8 cellular contexts compared by ENCODE assay signal in genomic region chr16:21626659-21627277, GRCh38. TPM values are rescaled to one million over a fixed set of nuclear protein-coding genes. Genes with fewer than 3 reads are reported as not detected.
DNase-seq lines count a peak whose midpoint lies in the region; ATAC-seq and TF ChIP-seq lines count a peak whose summit lies in the region.

No MANE protein-coding gene starts in this region.

- ATAC-seq in DND-41 (ENCODE audit: insufficient read depth, low read depth) = peak; percentile 89
- no peak for ATAC-seq in stimulated activated naive B cell treated with anti-CD40 and anti-IgM and Interleukin-4, amounts not matched to agents 10 μg/mL and 1 μg/mL and 100 μg/mL, for 72 hours (replicated peaks)

- no peaks in the 10 kb centered on the region for H3K27me3 Mint-ChIP-seq in chondrocyte (ENCODE audit: low read depth)
- no peaks in the 10 kb centered on the region for H3K27me3 Mint-ChIP-seq in stimulated activated naive B cell treated with anti-CD40 and anti-IgM and Interleukin-4, amounts not matched to agents 10 μg/mL and 1 μg/mL and 100 μg/mL, for 72 hours

- H3K79me2 ChIP-seq in DND-41 (ENCODE audit: insufficient read depth, low read length) = peaks cover 14% of the 10 kb centered on the region

- H3K4me3 Mint-ChIP-seq in chondrocyte (ENCODE audit: unreplicated experiment) = peak overlapping the region; percentile 2
- H3K4me3 Mint-ChIP-seq in stimulated activated naive B cell treated with anti-CD40 and anti-IgM and Interleukin-4, amounts not matched to agents 10 μg/mL and 1 μg/mL and 100 μg/mL, for 72 hours = no peak overlapping the region

- H3K36me3 Mint-ChIP-seq in chondrocyte (ENCODE audit: low read depth) = peaks cover 22% of the 10 kb centered on the region
- peaks cover 50% of the 10 kb centered on the region in 2 donors for H3K36me3 Mint-ChIP-seq in stimulated activated naive B cell treated with anti-CD40 and anti-IgM and Interleukin-4, amounts not matched to agents 10 μg/mL and 1 μg/mL and 100 μg/mL, for 72 hours

- no peaks in the 10 kb centered on the region for H3K27me3 ChIP-seq in DND-41 (ENCODE audit: insufficient read depth, low read length, poor library complexity)
- H3K27me3 ChIP-seq in muscle layer of duodenum (ENCODE audit: low read depth, low read length) = no peaks in the 10 kb centered on the region

- no peak for TF ChIP-seq CTCF in DND-41 (IDR thresholded peaks at IDR 0.05; ENCODE audit: borderline replicate concordance, extremely low read depth, low read length, poor library complexity, severe bottlenecking)
- TF ChIP-seq CTCF in chondrocyte (IDR thresholded peaks at IDR 0.05) = no peak

- H3K4me3 ChIP-seq in DND-41 (ENCODE audit: low read depth in 1 of 2, low read length in 2 of 2) (no peak overlapping the region), muscle layer of duodenum (ENCODE audit: low read depth in 1 of 2, low read length in 2 of 2) (no peak overlapping the region)

- peak overlapping the region; percentile 86 for H3K27ac Mint-ChIP-seq in chondrocyte (ENCODE audit: unreplicated experiment)
- H3K27ac Mint-ChIP-seq in stimulated activated naive B cell treated with anti-CD40 and anti-IgM and Interleukin-4, amounts not matched to agents 10 μg/mL and 1 μg/mL and 100 μg/mL, for 72 hours = no peak overlapping the region

- H3K4me2 ChIP-seq in DND-41 (ENCODE audit: insufficient read depth, low read length) = no peak overlapping the region

- no peak overlapping the region for H3K9ac ChIP-seq in DND-41 (ENCODE audit: low read depth, low read length)

- no peaks in the 10 kb centered on the region for H4K20me1 ChIP-seq in DND-41 (ENCODE audit: insufficient read depth, low read length)

- DNase-seq in DND-41 (peak; percentile 49), NOMO-1 treated with dmso at 0.1 percent for 144 hours (lab: John Stamatoyannopoulos, UW; ENCODE audit: unreplicated experiment) (peak; percentile 91), chondrocyte (ENCODE audit: low spot score) (no peak), NCI-H187 treated with DMSO at 0.1 percent for 48 hours (lab: John Stamatoyannopoulos, UW) (no peak), LoVo (ENCODE audit: low spot score) (no peak), mesenteric fat pad (ENCODE audit: low spot score) (no peak)
- DNase-seq in stimulated activated naive B cell treated with anti-CD40 and anti-IgM and Interleukin-4, amounts not matched to agents 10 μg/mL and 1 μg/mL and 100 μg/mL, for 72 hours = no peak

- H3K9me3 ChIP-seq in DND-41 (ENCODE audit: insufficient read depth, low read length, severe bottlenecking) (no peaks in the 10 kb centered on the region), muscle layer of duodenum (ENCODE audit: control insufficient read depth in 1 of 2, low read length in 2 of 2) (no peaks in the 10 kb centered on the region)

- H3K4me1 Mint-ChIP-seq in chondrocyte (ENCODE audit: low read depth) = peaks cover 19% of the 10 kb centered on the region
- H3K4me1 Mint-ChIP-seq in stimulated activated naive B cell treated with anti-CD40 and anti-IgM and Interleukin-4, amounts not matched to agents 10 μg/mL and 1 μg/mL and 100 μg/mL, for 72 hours = peaks cover 7 to 13% of the 10 kb centered on the region in 2 donors

- H3K27ac ChIP-seq in DND-41 (ENCODE audit: low read length) (0 out of 2 replicates have a peak overlapping the region, but pooled peaks have one; percentile 15), muscle layer of duodenum (ENCODE audit: low read length) (peak overlapping the region; percentile 58)

- H3K36me3 ChIP-seq in DND-41 (ENCODE audit: insufficient read depth, low read length) (peaks cover 72% of the 10 kb centered on the region), muscle layer of duodenum (ENCODE audit: control insufficient read depth in 1 of 2, insufficient read depth in 2 of 2, low read length in 2 of 2) (peaks cover 4 to 16% of the 10 kb centered on the region in 2 donors)

- peaks cover 5% of the 10 kb centered on the region; the same call in 1 of the 2 replicates for H3K4me1 ChIP-seq in DND-41 (ENCODE audit: insufficient read depth, low read length)
- peaks cover 5 to 10% of the 10 kb centered on the region in 2 donors for H3K4me1 ChIP-seq in muscle layer of duodenum (ENCODE audit: control insufficient read depth in 1 of 2, insufficient read depth in 2 of 2, low read length in 2 of 2)

- no peak overlapping the region for H2AFZ ChIP-seq in DND-41 (ENCODE audit: low read depth, low read length)

- H3K9me3 Mint-ChIP-seq in chondrocyte (ENCODE audit: low read depth) = no peaks in the 10 kb centered on the region
- peaks cover 0 to 2% of the 10 kb centered on the region in 2 donors for H3K9me3 Mint-ChIP-seq in stimulated activated naive B cell treated with anti-CD40 and anti-IgM and Interleukin-4, amounts not matched to agents 10 μg/mL and 1 μg/mL and 100 μg/mL, for 72 hours

RNA-seq across cellular contexts. Expression of gene IGSF6, which starts 25.6 kb away (rescaled TPM):
- total RNA-seq in chondrocyte (not detected in 3 replicates), mesenteric fat pad (14.7 TPM)

RNA-seq across cellular contexts. Expression of gene METTL9, which starts 27.4 kb away (rescaled TPM):
- total RNA-seq in chondrocyte (77.1 to 88.6 TPM (median 82.8 TPM) in 3 replicates), mesenteric fat pad (89.3 TPM)

RNA-seq across cellular contexts. Expression of gene OTOA, which starts 37.0 kb away (rescaled TPM):
- total RNA-seq in chondrocyte (0.10 TPM in 1 of 3 replicates, not detected in the others), mesenteric fat pad (0.48 TPM)

Comparison
In these comparisons a context has a peak if more than half of its experiments do, and no peak if none do; other contexts are left out.
1. DNase-seq: peak in DND-41 (single experiment) and NOMO-1 treated with dmso at 0.1 percent for 144 hours (single experiment); none in chondrocyte (single experiment), NCI-H187 treated with DMSO at 0.1 percent for 48 hours (single experiment), stimulated activated naive B cell treated with anti-CD40 and anti-IgM and Interleukin-4, amounts not matched to agents 10 μg/mL and 1 μg/mL and 100 μg/mL, for 72 hours (single experiment), LoVo (single experiment) and mesenteric fat pad (single experiment).
2. RNA of gene IGSF6, which starts 25.6 kb away (total RNA-seq): 14.7 TPM in mesenteric fat pad (single experiment); not detected in chondrocyte; every median in the first group is over 10 times any median in the second.